24 cellular contexts compared by ENCODE assay signal in the genomic region with DNA sequence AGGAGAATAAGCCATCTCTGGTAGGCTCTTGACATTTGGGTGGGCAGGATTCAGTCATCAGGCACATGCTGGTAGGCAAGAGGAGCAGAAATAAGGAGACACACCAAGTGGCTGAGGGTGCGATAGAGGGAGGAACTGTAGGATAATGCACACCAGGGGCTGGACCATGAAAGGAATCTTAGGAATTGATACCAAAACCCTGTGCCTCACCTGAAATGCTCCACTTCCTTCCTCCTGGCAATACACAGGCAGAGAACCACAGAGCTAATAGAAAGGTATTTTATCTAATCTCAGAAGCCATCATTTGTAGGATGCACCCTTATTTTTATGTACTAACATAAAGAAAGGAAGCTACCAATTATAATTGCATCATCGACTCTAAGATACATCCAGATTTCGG. TPM values are rescaled to one million over a fixed set of nuclear protein-coding genes. Genes with fewer than 3 reads are reported as not detected.
"Had no signal": no experiment of that assay in that cellular context is flagged by ENCODE, and none has a peak within 500 bp of the region (broad histone marks: within the 10 kb centered on the region; RNA-seq: fewer than 3 reads in every experiment).

No MANE protein-coding gene starts in this region.

- H3K4me3 ChIP-seq: body of pancreas, cardiac muscle cell, mucosa of descending colon, pancreas, psoas muscle, right atrium auricular region, spleen, thoracic aorta, upper lobe of right lung had no signal

- H3K36me3 Mint-ChIP-seq: activated naive CD4-positive, alpha-beta T cell treated with anti-CD3 and anti-CD28 coated beads, Interleukin-2, amount 10 ng/mL, durations not matched to agents 7 days and 5 days had no signal

- H3K27me3 ChIP-seq: body of pancreas, pancreas, right atrium auricular region, upper lobe of right lung had no signal

- H3K27ac ChIP-seq: body of pancreas, cardiac muscle cell, pancreas, psoas muscle, right atrium auricular region, spleen, thoracic aorta, upper lobe of right lung had no signal

- H3K9me3 ChIP-seq: body of pancreas, mucosa of descending colon, pancreas, psoas muscle, right atrium auricular region, spleen, thoracic aorta, upper lobe of right lung had no signal

- ATAC-seq: activated naive CD8-positive, alpha-beta T cell treated with anti-CD3 and anti-CD28 coated beads, Interleukin-2, amount 50 U/mL, for 24 hours; activated T-cell treated with anti-CD3 and anti-CD28 coated beads, Interleukin-2, amount 50 U/mL, for 72 hours; body of pancreas; esophagus mucosa; mucosa of descending colon; pancreas; psoas muscle; T-helper 17 cell; upper lobe of right lung had no signal

- DNase-seq: activated CD4-positive, alpha-beta memory T cell treated with anti-CD3 and anti-CD28 coated beads, Interleukin-2, amount 10 ng/mL, durations not matched to agents 7 days and 5 days; activated CD4-positive, alpha-beta T cell treated with anti-CD3 and anti-CD28 coated beads, Interleukin-2, amount 10 ng/mL, durations not matched to agents 24 days and 14 days; activated effector memory CD4-positive, alpha-beta T cell treated with Interleukin-2 at 50 U/mL for 16 hours; activated naive CD4-positive, alpha-beta T cell treated with anti-CD3 and anti-CD28 coated beads, Interleukin-2, amount 10 ng/mL, durations not matched to agents 7 days and 5 days; activated naive CD8-positive, alpha-beta T cell treated with anti-CD3 and anti-CD28 coated beads, Interleukin-2, amount 50 U/mL, for 24 hours; activated T-cell treated with anti-CD3 and anti-CD28 coated beads, Interleukin-2, amount 50 U/mL, for 72 hours; body of pancreas; cortex of kidney; effector CD4-positive, alpha-beta T cell; glutamatergic neuron; hippocampal formation; mucosa of descending colon; nephron progenitor cell; pancreas; psoas muscle; spleen; stimulated activated CD4-positive, alpha-beta T cell treated with anti-CD3 and anti-CD28 coated beads, Interleukin-4, amount 100 ng/mL, for 1 hour; stimulated activated naive CD4-positive, alpha-beta T cell treated with Interleukin-2 at 50 U/mL for 16 hours; T-helper 17 cell; upper lobe of right lung had no signal

- H3K36me3 ChIP-seq: cardiac muscle cell, pancreas, right atrium auricular region, spleen, thoracic aorta, upper lobe of right lung had no signal

- H3K4me1 ChIP-seq: pancreas had no signal

- H3K27ac Mint-ChIP-seq: activated CD4-positive, alpha-beta memory T cell treated with anti-CD3 and anti-CD28 coated beads, Interleukin-2, amount 10 ng/mL, durations not matched to agents 7 days and 5 days; activated CD4-positive, alpha-beta T cell treated with anti-CD3 and anti-CD28 coated beads, Interleukin-2, amount 10 ng/mL, durations not matched to agents 24 days and 14 days; activated naive CD4-positive, alpha-beta T cell treated with anti-CD3 and anti-CD28 coated beads, Interleukin-2, amount 10 ng/mL, durations not matched to agents 7 days and 5 days; activated naive CD8-positive, alpha-beta T cell treated with anti-CD3 and anti-CD28 coated beads, Interleukin-2, amount 50 U/mL, for 24 hours; activated T-cell treated with anti-CD3 and anti-CD28 coated beads, Interleukin-2, amount 50 U/mL, for 72 hours; nephron progenitor cell; T-helper 17 cell had no signal

- H3K4me3 Mint-ChIP-seq: activated CD4-positive, alpha-beta memory T cell treated with anti-CD3 and anti-CD28 coated beads, Interleukin-2, amount 10 ng/mL, durations not matched to agents 7 days and 5 days; activated CD4-positive, alpha-beta T cell treated with anti-CD3 and anti-CD28 coated beads, Interleukin-2, amount 10 ng/mL, durations not matched to agents 24 days and 14 days; activated naive CD4-positive, alpha-beta T cell treated with anti-CD3 and anti-CD28 coated beads, Interleukin-2, amount 10 ng/mL, durations not matched to agents 7 days and 5 days; activated naive CD8-positive, alpha-beta T cell treated with anti-CD3 and anti-CD28 coated beads, Interleukin-2, amount 50 U/mL, for 24 hours; activated T-cell treated with anti-CD3 and anti-CD28 coated beads, Interleukin-2, amount 50 U/mL, for 72 hours; nephron progenitor cell; T-helper 17 cell had no signal

- H3K9me3 Mint-ChIP-seq: activated CD4-positive, alpha-beta memory T cell treated with anti-CD3 and anti-CD28 coated beads, Interleukin-2, amount 10 ng/mL, durations not matched to agents 7 days and 5 days; activated CD4-positive, alpha-beta T cell treated with anti-CD3 and anti-CD28 coated beads, Interleukin-2, amount 10 ng/mL, durations not matched to agents 24 days and 14 days; activated naive CD4-positive, alpha-beta T cell treated with anti-CD3 and anti-CD28 coated beads, Interleukin-2, amount 10 ng/mL, durations not matched to agents 7 days and 5 days; activated naive CD8-positive, alpha-beta T cell treated with anti-CD3 and anti-CD28 coated beads, Interleukin-2, amount 50 U/mL, for 24 hours; activated T-cell treated with anti-CD3 and anti-CD28 coated beads, Interleukin-2, amount 50 U/mL, for 72 hours; nephron progenitor cell had no signal

RNA-seq across cellular contexts. Expression of gene CYP1B1, which starts 4.4 kb away (rescaled TPM):
- total RNA-seq: cardiac muscle cell had no signal
